In the genomic region with DNA sequence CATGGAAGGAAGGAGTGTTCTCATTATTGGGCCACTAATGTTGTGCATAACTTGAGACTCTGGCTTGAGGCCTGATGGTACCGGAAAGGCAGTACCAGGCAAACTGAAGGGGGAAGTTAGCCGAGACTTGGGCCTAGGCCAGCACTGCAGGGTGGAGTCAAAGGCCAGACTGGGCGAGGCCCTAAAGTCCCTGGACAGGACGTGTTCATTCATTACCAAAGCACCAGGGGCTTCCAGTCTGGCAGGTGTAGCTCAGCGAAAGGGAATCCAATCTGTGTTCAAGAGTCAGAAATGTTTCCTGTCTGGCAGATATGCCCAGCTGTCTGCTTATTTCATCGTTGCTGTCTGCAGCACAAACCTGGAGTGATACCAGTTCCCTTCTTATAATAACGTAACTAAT, we compare ENCODE assay signal across 8 cellular contexts. TPM values are rescaled to one million over a fixed set of nuclear protein-coding genes. Genes with fewer than 3 reads are reported as not detected.
DNase-seq lines count a peak whose midpoint lies in the region; ATAC-seq and TF ChIP-seq lines count a peak whose summit lies in the region.

No MANE protein-coding gene starts in this region.

- intact Hi-C loops in HCT116 (cut with micrococcal nuclease) (no loop called here), stomach (cut with DNase I; ENCODE audit: low total_unique reads) (no loop called here)

- H3K9ac ChIP-seq in HCT116 (ENCODE audit: low read length) (no peak overlapping the region), SK-N-SH (no peak overlapping the region)

- POLR2A ChIA-PET in HCT116 (lab: Charles Lee) (no interaction called here), SK-N-SH (lab: Yijun Ruan, JAX) (interaction anchor here (0.6 kb wide), 1 partner anchor 47 kb away, joined by 3 read pairs; no protein-coding TSS in a partner anchor)

- TF ChIP-seq RAD21 in HCT116 (IDR thresholded peaks at IDR 0.05; ENCODE audit: low read depth): no peak
- no peak for TF ChIP-seq RAD21 in SK-N-SH (IDR thresholded peaks at IDR 0.05; ENCODE audit: low read length)

- ATAC-seq in HCT116 (no peak), GM18511 (IDR thresholded peaks at IDR 0.05; ENCODE audit: unreplicated experiment) (no peak), GM21515 (IDR thresholded peaks at IDR 0.05; ENCODE audit: unreplicated experiment) (no peak)

- no peak overlapping the region for H3K4me3 ChIP-seq in HCT116 (replicated peaks in 1 of 2; ENCODE audit: low read depth in 1 of 2, low read length in 2 of 2)
- no peak overlapping the region for H3K4me3 ChIP-seq in SK-N-SH (ENCODE audit: low read depth in 2 of 2, low read length in 1 of 2)
- no peak overlapping the region for H3K4me3 ChIP-seq in right atrium auricular region
- H3K4me3 ChIP-seq in stomach: no peak overlapping the region
- H3K4me3 ChIP-seq in hepatocyte: no peak overlapping the region

- H3K27me3 ChIP-seq in HCT116 (ENCODE audit: insufficient read depth, low read length) (no peaks in the 10 kb centered on the region), SK-N-SH (ENCODE audit: insufficient read depth) (no peaks in the 10 kb centered on the region), right atrium auricular region (no peaks in the 10 kb centered on the region), stomach (no peaks in the 10 kb centered on the region), hepatocyte (no peaks in the 10 kb centered on the region)

- H3K79me2 ChIP-seq in HCT116 (ENCODE audit: insufficient read depth, low read length) (no peaks in the 10 kb centered on the region), SK-N-SH (ENCODE audit: insufficient read depth) (peaks cover under 1% of the 10 kb centered on the region; the same call in 1 of the 2 replicates), hepatocyte (peaks cover 1% of the 10 kb centered on the region)

- H3K27ac ChIP-seq in HCT116 (ENCODE audit: low read depth, low read length) (no peak overlapping the region), SK-N-SH (ENCODE audit: low read depth in 2 of 2, low read length in 1 of 2) (peak overlapping the region in 1 of 2 experiments; percentile 76; a peak in 2 of 4 replicates), right atrium auricular region (peak overlapping the region; percentile 24 to 55), stomach (peak overlapping the region; percentile 3 to 78 (median 60)), hepatocyte (no peak overlapping the region)

- BruUV-seq in HCT116 (replicated peaks; lab: Mats Ljungman, UMichigan): no TSS peak

- RAD21 ChIA-PET in HCT116 (lab: Charles Lee; ENCODE audit: low non-redundant PET in 1 of 2, low total read pairs in 2 of 2, uncharacterized antibody in 2 of 2, unreplicated experiment in 2 of 2): no interaction called here

- H4K20me1 ChIP-seq in HCT116 (ENCODE audit: insufficient read depth) (no peaks in the 10 kb centered on the region), SK-N-SH (ENCODE audit: insufficient read depth) (no peaks in the 10 kb centered on the region), hepatocyte (ENCODE audit: insufficient read depth, poor library complexity, severe bottlenecking) (no peaks in the 10 kb centered on the region)

- 62% methylated on average over 7 of the region's 7 CpGs for WGBS in SK-N-SH (ENCODE audit: low lambda C conversion rate)
- WGBS in stomach, 5 donors: 10 to 21% (median 15%) methylated on average over 7 of the region's 7 CpGs
- WGBS in hepatocyte (ENCODE audit: low lambda C conversion rate, missing lambda C conversion rate): 66% methylated on average over 7 of the region's 7 CpGs

- peaks cover 5 to 20% of the 10 kb centered on the region in 2 experiments; a peak in 3 of 4 replicates for H3K4me1 ChIP-seq in HCT116 (ENCODE audit: control insufficient read depth in 1 of 2, insufficient read depth in 2 of 2, low read length in 2 of 2)
- peaks cover 0 to 18% of the 10 kb centered on the region in 2 experiments; a peak in 2 of 4 replicates for H3K4me1 ChIP-seq in SK-N-SH (ENCODE audit: control insufficient read depth in 1 of 2, insufficient read depth in 2 of 2, low read depth in 1 of 2, low read length in 1 of 2)
- peaks cover 0 to 20% of the 10 kb centered on the region in 2 donors for H3K4me1 ChIP-seq in right atrium auricular region
- H3K4me1 ChIP-seq in stomach: peaks cover 16 to 28% (median 21%) of the 10 kb centered on the region in 4 donors
- peaks cover 7% of the 10 kb centered on the region for H3K4me1 ChIP-seq in hepatocyte (ENCODE audit: insufficient read depth)

- TF ChIP-seq CTCF in HCT116 (IDR thresholded peaks at IDR 0.05 in 2 of 3, conservative IDR thresholded peaks at IDR 0.05 in 1 of 3; ENCODE audit: borderline replicate concordance in 1 of 3, insufficient read depth in 1 of 3, low read depth in 2 of 3, low read length in 2 of 3) (no peak), SK-N-SH (IDR thresholded peaks at IDR 0.05) (no peak), right atrium auricular region (IDR thresholded peaks at IDR 0.05) (no peak), stomach (IDR thresholded peaks at IDR 0.05) (no peak), hepatocyte (IDR thresholded peaks at IDR 0.05; ENCODE audit: poor library complexity) (no peak)

- no peak for TF ChIP-seq EP300 in SK-N-SH (IDR thresholded peaks at IDR 0.05; ENCODE audit: borderline replicate concordance in 1 of 2, low read depth in 1 of 2, low read length in 1 of 2)
- no peak for TF ChIP-seq EP300 in stomach (IDR thresholded peaks at IDR 0.05)

- H2AFZ ChIP-seq in HCT116 (ENCODE audit: low read depth, low read length, poor library complexity, severe bottlenecking): peak overlapping the region; percentile 49
- 0 out of 2 replicates have a peak overlapping the region, but pooled peaks have one; percentile 37 for H2AFZ ChIP-seq in SK-N-SH (ENCODE audit: low read depth)
- no peak overlapping the region for H2AFZ ChIP-seq in hepatocyte

- TF ChIP-seq POLR2A in HCT116 (IDR thresholded peaks at IDR 0.05; ENCODE audit: borderline replicate concordance, extremely low read depth, insufficient read depth, insufficient read length) (no peak), stomach (IDR thresholded peaks at IDR 0.05) (no peak)

- peaks cover 6% of the 10 kb centered on the region for H3F3A ChIP-seq in SK-N-SH (replicated peaks; ENCODE audit: insufficient read depth)

- CTCF ChIA-PET in HCT116 (lab: Charles Lee) (no interaction called here), SK-N-SH (lab: Yijun Ruan, JAX) (no interaction called here)

- DNase-seq in HCT116 (ENCODE audit: low read depth, low spot score) (no peak), SK-N-SH (no peak), right atrium auricular region (ENCODE audit: low spot score) (peak; percentile 93), stomach (peak; percentile 90), hepatocyte (ENCODE audit: low spot score) (no peak)
- no peak for DNase-seq in activated CD4-positive, alpha-beta T cell treated with anti-CD3 and anti-CD28 coated beads for 1 hour

- H3K9me2 ChIP-seq in HCT116 (ENCODE audit: insufficient read depth) (no peaks in the 10 kb centered on the region), SK-N-SH (no peaks in the 10 kb centered on the region), hepatocyte (replicated peaks; ENCODE audit: insufficient read depth) (no peaks in the 10 kb centered on the region)

- H3K9me3 ChIP-seq in HCT116 (ENCODE audit: control insufficient read depth in 1 of 2, insufficient read depth in 1 of 2, low read depth in 1 of 2, low read length in 2 of 2) (no peaks in the 10 kb centered on the region), SK-N-SH (no peaks in the 10 kb centered on the region), right atrium auricular region (no peaks in the 10 kb centered on the region), stomach (no peaks in the 10 kb centered on the region), hepatocyte (ENCODE audit: low read depth) (no peaks in the 10 kb centered on the region)

- H3K4me2 ChIP-seq in HCT116 (ENCODE audit: low read length) (peak overlapping the region; percentile 26), SK-N-SH (no peak overlapping the region), hepatocyte (no peak overlapping the region)

- H3K36me3 ChIP-seq in HCT116 (ENCODE audit: control insufficient read depth in 1 of 2, insufficient read depth in 2 of 2, low read length in 2 of 2) (no peaks in the 10 kb centered on the region), SK-N-SH (replicated peaks in 1 of 2; ENCODE audit: control insufficient read depth in 1 of 2, insufficient read depth in 2 of 2, low read length in 1 of 2) (no peaks in the 10 kb centered on the region), right atrium auricular region (no peaks in the 10 kb centered on the region), stomach (no peaks in the 10 kb centered on the region), hepatocyte (replicated peaks; ENCODE audit: insufficient read depth, low read depth) (no peaks in the 10 kb centered on the region)

TF ChIP-seq in HCT116, 20 proteins besides CTCF, POLR2A, EP300 and RAD21 (continues in another document):
- TF ChIP-seq, protein P1, sequence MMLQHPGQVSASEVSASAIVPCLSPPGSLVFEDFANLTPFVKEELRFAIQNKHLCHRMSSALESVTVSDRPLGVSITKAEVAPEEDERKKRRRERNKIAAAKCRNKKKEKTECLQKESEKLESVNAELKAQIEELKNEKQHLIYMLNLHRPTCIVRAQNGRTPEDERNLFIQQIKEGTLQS (IDR thresholded peaks at IDR 0.05): no peak
- TF ChIP-seq CEBPB (IDR thresholded peaks at IDR 0.05; ENCODE audit: low read depth) (no peak), ELF1 (IDR thresholded peaks at IDR 0.05; ENCODE audit: borderline replicate concordance, low read depth) (no peak), ZFX (IDR thresholded peaks at IDR 0.05) (no peak)

TF ChIP-seq in SK-N-SH, 30 proteins besides CTCF, POLR2A, EP300 and RAD21 (continues in another document):
- TF ChIP-seq, protein P2, sequence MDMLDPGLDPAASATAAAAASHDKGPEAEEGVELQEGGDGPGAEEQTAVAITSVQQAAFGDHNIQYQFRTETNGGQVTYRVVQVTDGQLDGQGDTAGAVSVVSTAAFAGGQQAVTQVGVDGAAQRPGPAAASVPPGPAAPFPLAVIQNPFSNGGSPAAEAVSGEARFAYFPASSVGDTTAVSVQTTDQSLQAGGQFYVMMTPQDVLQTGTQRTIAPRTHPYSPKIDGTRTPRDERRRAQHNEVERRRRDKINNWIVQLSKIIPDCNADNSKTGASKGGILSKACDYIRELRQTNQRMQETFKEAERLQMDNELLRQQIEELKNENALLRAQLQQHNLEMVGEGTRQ (IDR thresholded peaks at IDR 0.05; ENCODE audit: borderline replicate concordance, low read depth, low read length): no peak

RNA-seq across cellular contexts. Expression of a gene that starts 4.7 kb away (rescaled TPM):
- 26.5 TPM for total RNA-seq in HCT116 (2021; ENCODE audit: unreplicated experiment)
- polyA plus RNA-seq in HCT116 (2012): 9.9 and 10.1 TPM in 2 replicates
- polyA plus RNA-seq in SK-N-SH (2012; rRNA removed): 11.9 TPM in 2 replicates
- polyA plus RNA-seq in SK-N-SH (2012; cell fraction: cytosol; rRNA removed): 8.3 and 10.9 TPM in 2 replicates
- 38.9 and 39.9 TPM in 2 replicates for polyA plus RNA-seq in SK-N-SH (2012; cell fraction: nucleus; rRNA removed)
- 10 to 100 TPM; 40.1 to 40.4 TPM for total RNA-seq in right atrium auricular region
- total RNA-seq in stomach: 100 to 1,000 TPM in 2 of 5 donors, 10 to 100 TPM in 3; 14.8 to 216 (median 66.5) TPM
- 10 to 100 TPM; 14.6 to 30.7 (median 17.9) TPM for polyA plus RNA-seq in stomach
- total RNA-seq in hepatocyte: 24.5 and 34.4 TPM in 2 replicates
- polyA plus RNA-seq in hepatocyte: 20.3 and 29.4 TPM in 2 replicates

Comparison
In these comparisons a context has a peak if more than half of its experiments do, and no peak if none do; other contexts are left out.
1. DNase-seq: peak in right atrium auricular region (single experiment) and stomach (single experiment); none in HCT116 (single experiment), SK-N-SH (single experiment), hepatocyte (single experiment) and activated CD4-positive, alpha-beta T cell treated with anti-CD3 and anti-CD28 coated beads for 1 hour (single experiment).
2. H3K27ac ChIP-seq: peak in right atrium auricular region (2 of 2) and stomach (5 of 5); none in HCT116 (single experiment) and hepatocyte (single experiment).